Comparison of ENCODE assay signal across 8 cellular contexts in the genomic region with DNA sequence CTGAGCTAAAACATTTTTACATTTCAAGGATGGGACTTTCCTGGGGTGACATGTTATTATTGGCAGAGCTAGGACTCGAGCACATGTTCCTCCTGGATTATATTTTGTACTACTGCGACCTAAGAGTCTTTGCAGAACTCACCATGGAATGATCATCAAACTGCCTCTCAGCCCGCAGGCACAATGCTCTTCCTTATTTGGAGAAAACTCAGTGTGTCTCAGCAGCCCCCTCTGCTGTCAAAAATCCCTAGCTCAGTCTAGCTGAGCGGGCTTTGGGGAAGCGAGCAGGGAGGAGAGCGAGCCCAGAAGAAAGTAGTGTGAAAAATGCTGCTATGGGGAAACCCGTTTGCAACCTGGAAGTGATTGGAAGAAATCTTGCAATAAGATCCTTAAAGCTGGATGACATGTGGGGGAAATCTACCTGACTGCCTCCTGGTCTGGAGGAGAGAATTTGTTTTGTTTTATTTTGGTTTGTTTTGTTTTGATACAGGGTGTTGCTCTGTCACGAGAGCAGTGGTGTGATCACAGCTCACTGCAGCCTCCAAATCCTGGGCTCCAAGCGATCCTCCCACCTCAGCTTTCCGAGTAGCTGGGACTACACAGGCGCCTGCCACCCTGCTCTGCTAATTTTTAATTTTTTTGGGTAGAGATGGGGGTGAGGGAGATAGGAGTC.
A peak's percentile ranks its signal among the peaks of the same experiment; 100 is the strongest.
DNase-seq lines count a peak whose midpoint lies in the region; ATAC-seq and TF ChIP-seq lines count a peak whose summit lies in the region.

No MANE protein-coding gene starts in this region.

- H3K4me3 Mint-ChIP-seq in CD4-positive, alpha-beta T cell = no peak overlapping the region
- peak overlapping the region; percentile 0 for H3K4me3 Mint-ChIP-seq in activated CD8-positive, alpha-beta memory T cell treated with anti-CD3 and anti-CD28 coated beads, Interleukin-2, amount 10 ng/mL, durations not matched to agents 7 days and 5 days

- DNase-seq in CD4-positive, alpha-beta T cell = peak; percentile 62 to 73 (median 68)
- peak; percentile 93 for DNase-seq in HT1080 (ENCODE audit: low read depth)
- DNase-seq in NOMO-1 treated with dmso at 0.1 percent for 144 hours (lab: John Stamatoyannopoulos, UW; ENCODE audit: unreplicated experiment) = peak; percentile 81
- peak; percentile 84 for DNase-seq in activated CD8-positive, alpha-beta memory T cell treated with anti-CD3 and anti-CD28 coated beads, Interleukin-2, amount 10 ng/mL, durations not matched to agents 7 days and 5 days
- peak; percentile 54 for DNase-seq in epithelial cell of prostate (ENCODE audit: low read depth, low spot score)
- DNase-seq in stimulated activated CD8-positive, alpha-beta memory T cell treated with anti-CD3 and anti-CD28 coated beads, Interleukin-4, amount 100 ng/mL, for 4 hours (ENCODE audit: low read depth in 2 of 2, low spot score in 1 of 2) = peak; percentile 46 to 47

- H3K27ac ChIP-seq in CD4-positive, alpha-beta T cell (ENCODE audit: low read depth, low read length) = no peak overlapping the region
- H3K27ac ChIP-seq in epithelial cell of prostate (no peak overlapping the region), muscle layer of duodenum (ENCODE audit: low read length) (peak overlapping the region; percentile 73)

- no peaks in the 10 kb centered on the region for H3K36me3 Mint-ChIP-seq in CD4-positive, alpha-beta T cell (ENCODE audit: low read depth)
- H3K36me3 Mint-ChIP-seq in activated CD8-positive, alpha-beta memory T cell treated with anti-CD3 and anti-CD28 coated beads, Interleukin-2, amount 10 ng/mL, durations not matched to agents 7 days and 5 days = no peaks in the 10 kb centered on the region

- peaks cover 4% of the 10 kb centered on the region for H3K27me3 ChIP-seq in CD4-positive, alpha-beta T cell (ENCODE audit: control insufficient read depth, insufficient read depth, low read length)
- no peaks in the 10 kb centered on the region for H3K27me3 ChIP-seq in muscle layer of duodenum (ENCODE audit: low read depth, low read length)

- no peaks in the 10 kb centered on the region for H3K9me3 Mint-ChIP-seq in CD4-positive, alpha-beta T cell
- H3K9me3 Mint-ChIP-seq in activated CD8-positive, alpha-beta memory T cell treated with anti-CD3 and anti-CD28 coated beads, Interleukin-2, amount 10 ng/mL, durations not matched to agents 7 days and 5 days (ENCODE audit: low read depth) = no peaks in the 10 kb centered on the region

- peaks cover 13% of the 10 kb centered on the region for H3K27me3 Mint-ChIP-seq in CD4-positive, alpha-beta T cell
- H3K27me3 Mint-ChIP-seq in activated CD8-positive, alpha-beta memory T cell treated with anti-CD3 and anti-CD28 coated beads, Interleukin-2, amount 10 ng/mL, durations not matched to agents 7 days and 5 days = peaks cover 26% of the 10 kb centered on the region

- H3K4me1 Mint-ChIP-seq in CD4-positive, alpha-beta T cell (ENCODE audit: low read depth) = peaks cover 5% of the 10 kb centered on the region
- H3K4me1 Mint-ChIP-seq in activated CD8-positive, alpha-beta memory T cell treated with anti-CD3 and anti-CD28 coated beads, Interleukin-2, amount 10 ng/mL, durations not matched to agents 7 days and 5 days = peaks cover 4% of the 10 kb centered on the region

- POLR2A ChIA-PET in CD4-positive, alpha-beta T cell (lab: Charles Lee) = interaction anchor here (0.6 to 1.3 kb wide), 3 partner anchors 94 to 132 kb away, joined by 3 to 8 read pairs (median 5); no protein-coding TSS in a partner anchor

- TF ChIP-seq CTCF in CD4-positive, alpha-beta T cell (IDR thresholded peaks at IDR 0.05) = peak; percentile 72

- H3K27ac Mint-ChIP-seq in CD4-positive, alpha-beta T cell = no peak overlapping the region
- no peak overlapping the region for H3K27ac Mint-ChIP-seq in activated CD8-positive, alpha-beta memory T cell treated with anti-CD3 and anti-CD28 coated beads, Interleukin-2, amount 10 ng/mL, durations not matched to agents 7 days and 5 days

- intact Hi-C loops in CD4-positive, alpha-beta T cell (cut with DNase I, micrococcal nuclease) = loop anchor here (1.0 to 2.0 kb wide), 5 partner anchors 94 to 187 kb away; no protein-coding TSS in a partner anchor

- H3K4me3 ChIP-seq in muscle layer of duodenum (ENCODE audit: low read depth in 1 of 2, low read length in 2 of 2) = peak overlapping the region in 1 of 2 donors; percentile 33

- peak; percentile 99 for ATAC-seq in CD4-positive, alpha-beta T cell (ENCODE audit: poor library complexity)
- ATAC-seq in GM19467 (IDR thresholded peaks at IDR 0.05; ENCODE audit: unreplicated experiment) = peak; percentile 89
- ATAC-seq in activated CD8-positive, alpha-beta memory T cell treated with anti-CD3 and anti-CD28 coated beads, Interleukin-2, amount 10 ng/mL, durations not matched to agents 7 days and 5 days = peak; percentile 96

- H3K36me3 ChIP-seq in muscle layer of duodenum (ENCODE audit: control insufficient read depth in 1 of 2, insufficient read depth in 2 of 2, low read length in 2 of 2) = no peaks in the 10 kb centered on the region

- no peaks in the 10 kb centered on the region for H3K4me1 ChIP-seq in muscle layer of duodenum (ENCODE audit: control insufficient read depth in 1 of 2, insufficient read depth in 2 of 2, low read length in 2 of 2)

- H3K9me3 ChIP-seq in CD4-positive, alpha-beta T cell (ENCODE audit: control insufficient read depth, low read length) = no peaks in the 10 kb centered on the region
- no peaks in the 10 kb centered on the region for H3K9me3 ChIP-seq in muscle layer of duodenum (ENCODE audit: control insufficient read depth in 1 of 2, low read length in 2 of 2)

- CTCF ChIA-PET in CD4-positive, alpha-beta T cell (lab: Charles Lee) = interaction anchor here (0.7 to 2.2 kb wide), 14 partner anchors 11 to 187 kb away, joined by 3 to 14 read pairs (median 4); no protein-coding TSS in a partner anchor
- CTCF ChIA-PET in activated CD8-positive, alpha-beta memory T cell treated with anti-CD3 and anti-CD28 coated beads, Interleukin-2, amount 10 ng/mL, durations not matched to agents 7 days and 5 days (lab: Charles Lee) = interaction anchor here (0.8 to 3.8 kb wide), 30 partner anchors 9 to 620 kb away, joined by 3 to 36 read pairs (median 5); a partner anchor contains a TSS
